1 cellular context compared by ENCODE assay signal in the genomic region with DNA sequence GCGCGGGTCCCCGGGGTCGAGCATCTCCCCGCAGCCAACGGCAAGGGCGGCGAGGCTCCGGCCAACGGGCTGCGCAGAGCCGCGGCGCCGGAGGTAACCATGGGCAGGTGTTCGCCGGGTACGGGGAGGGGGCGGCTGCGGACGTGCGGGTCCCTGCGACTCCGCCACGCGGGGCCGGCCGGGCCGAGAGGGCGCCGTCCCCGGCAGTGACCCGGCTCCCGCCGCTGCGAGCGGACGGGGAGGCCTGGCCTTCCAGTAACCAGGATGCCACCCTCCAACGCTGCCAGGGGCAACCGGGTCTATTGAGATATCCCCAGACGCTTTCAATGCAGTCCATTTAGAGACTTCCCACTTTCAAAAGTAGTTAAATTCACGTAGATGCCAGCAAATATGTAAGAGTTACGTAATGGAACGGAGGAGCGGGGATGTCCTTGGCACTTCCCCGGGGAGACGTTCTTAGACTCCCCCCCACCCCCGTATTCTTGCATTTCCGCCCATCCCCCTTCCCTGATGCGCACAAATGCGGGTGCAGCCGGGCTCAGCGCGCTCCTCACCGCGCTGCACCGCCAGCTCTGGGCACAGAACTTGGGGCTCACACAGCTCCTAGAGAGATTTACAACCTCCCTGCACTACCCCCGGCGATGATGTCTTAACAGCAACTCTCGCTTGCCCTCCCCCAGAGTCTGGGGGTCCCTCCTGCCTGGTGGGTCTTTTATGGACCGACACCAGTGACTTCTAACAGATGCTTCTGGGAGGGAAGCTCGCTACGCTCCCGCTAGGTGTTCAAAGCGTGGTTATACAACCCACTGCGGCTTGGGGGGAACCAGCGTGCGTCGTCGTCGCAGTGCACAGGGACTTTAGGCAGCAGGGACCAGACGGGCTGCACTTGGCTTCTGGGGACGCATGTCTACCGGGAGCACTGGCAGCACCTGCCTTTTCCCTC.
TF ChIP-seq lines count a peak whose summit lies in the region.

No MANE protein-coding gene starts in this region.

TF ChIP-seq in HCT116, 20 proteins besides CTCF, POLR2A, EP300 and RAD21 (continued from another document):
- TF ChIP-seq, protein P1, sequence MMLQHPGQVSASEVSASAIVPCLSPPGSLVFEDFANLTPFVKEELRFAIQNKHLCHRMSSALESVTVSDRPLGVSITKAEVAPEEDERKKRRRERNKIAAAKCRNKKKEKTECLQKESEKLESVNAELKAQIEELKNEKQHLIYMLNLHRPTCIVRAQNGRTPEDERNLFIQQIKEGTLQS (IDR thresholded peaks at IDR 0.05), result no peak
- TF ChIP-seq TCF7L2 (IDR thresholded peaks at IDR 0.05; ENCODE audit: borderline replicate concordance, extremely low read depth, insufficient read depth, insufficient read length), result no peak
- TF ChIP-seq, protein P2, sequence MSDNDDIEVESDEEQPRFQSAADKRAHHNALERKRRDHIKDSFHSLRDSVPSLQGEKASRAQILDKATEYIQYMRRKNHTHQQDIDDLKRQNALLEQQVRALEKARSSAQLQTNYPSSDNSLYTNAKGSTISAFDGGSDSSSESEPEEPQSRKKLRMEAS (IDR thresholded peaks at IDR 0.05), result no peak
- no peak for TF ChIP-seq ZNF274 (IDR thresholded peaks at IDR 0.05; ENCODE audit: low read depth, low read length)
- TF ChIP-seq EGR1 (IDR thresholded peaks at IDR 0.05; ENCODE audit: low read depth), result no peak
- TF ChIP-seq CBX3 (IDR thresholded peaks at IDR 0.05; ENCODE audit: low read depth), result no peak
- no peak for TF ChIP-seq CEBPB (IDR thresholded peaks at IDR 0.05; ENCODE audit: low read depth)
- no peak for TF ChIP-seq EZH2phosphoT487 (IDR thresholded peaks at IDR 0.05; ENCODE audit: borderline replicate concordance)
- TF ChIP-seq POLR2AphosphoS5 (IDR thresholded peaks at IDR 0.05; ENCODE audit: low read depth, low read length), result no peak
- TF ChIP-seq ZFX (IDR thresholded peaks at IDR 0.05), result no peak
